9 cellular contexts compared by ENCODE assay signal in the genomic region with DNA sequence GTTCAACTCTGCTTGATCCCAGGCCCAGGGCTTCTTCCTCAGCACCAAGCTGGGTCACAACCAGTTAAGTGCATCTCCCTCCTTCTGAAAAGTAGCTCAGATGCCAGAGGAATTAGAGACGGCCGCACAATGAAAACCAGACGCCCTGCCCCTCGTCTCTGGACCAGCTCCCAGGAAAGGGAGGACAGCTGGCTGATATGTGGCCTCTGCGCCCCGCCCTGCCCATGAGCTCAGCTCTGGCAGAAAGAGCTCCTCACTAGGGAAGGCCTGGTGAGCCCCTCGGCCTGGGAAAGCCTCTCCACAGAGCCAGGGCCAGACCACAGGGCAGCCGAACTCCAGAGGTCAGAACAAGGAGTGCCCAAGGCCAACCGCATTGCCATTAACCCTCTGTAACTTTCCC. TPM values are rescaled to one million over a fixed set of nuclear protein-coding genes. Genes with fewer than 3 reads are reported as not detected.
DNase-seq lines count a peak whose midpoint lies in the region; ATAC-seq and TF ChIP-seq lines count a peak whose summit lies in the region.
"Had no signal": no experiment of that assay in that cellular context is flagged by ENCODE, and none has a peak within 500 bp of the region (broad histone marks: within the 10 kb centered on the region; RNA-seq: fewer than 3 reads in every experiment).

No MANE protein-coding gene starts in this region.

- in situ Hi-C loops in IMR-90 (cut with MboI; ENCODE audit: low sequenced_read_pairs), result no loop called here

- H3K4me1 ChIP-seq in IMR-90 (ENCODE audit: control insufficient read depth, insufficient read depth, low read length) (peaks cover 17% of the 10 kb centered on the region), lower lobe of right lung (peaks cover 51% of the 10 kb centered on the region), suprapubic skin (peaks cover 80% of the 10 kb centered on the region)

- H2BK15ac ChIP-seq in IMR-90 (ENCODE audit: low read depth, low read length), result peak overlapping the region; percentile 65; the same call in 2 of the 3 replicates

- H3K4me3 Mint-ChIP-seq in CD4-positive, alpha-beta T cell, result no peak overlapping the region
- no peak overlapping the region for H3K4me3 Mint-ChIP-seq in stimulated activated naive B cell treated with anti-CD40 and anti-IgM and Interleukin-4, amounts not matched to agents 10 μg/mL and 1 μg/mL and 100 μg/mL, for 72 hours
- H3K4me3 Mint-ChIP-seq: stimulated activated memory B cell treated with anti-CD40 and anti-IgM and Interleukin-4, amounts not matched to agents 10 μg/mL and 1 μg/mL and 100 μg/mL, for 72 hours had no signal

- peak overlapping the region; percentile 58; the same call in 1 of the 2 replicates for H3K23ac ChIP-seq in IMR-90 (ENCODE audit: low read depth, low read length)

- H2AFZ ChIP-seq in IMR-90 (replicated peaks; ENCODE audit: low read length, poor library complexity), result peak overlapping the region; percentile 86

- peak overlapping the region; percentile 49 for H2AK5ac ChIP-seq in IMR-90 (ENCODE audit: low read depth, low read length)

- H3K9me3 ChIP-seq in IMR-90 (ENCODE audit: control insufficient read depth, insufficient read depth, low read length) (no peaks in the 10 kb centered on the region), lower lobe of right lung (no peaks in the 10 kb centered on the region), suprapubic skin (no peaks in the 10 kb centered on the region)
- H3K9me3 ChIP-seq in CD4-positive, alpha-beta T cell (ENCODE audit: control insufficient read depth, low read length), result no peaks in the 10 kb centered on the region

- intact Hi-C loops in IMR-90 (cut with micrococcal nuclease), result no loop called here
- intact Hi-C loops in lower lobe of right lung (cut with DNase I), result no loop called here
- intact Hi-C loops in CD4-positive, alpha-beta T cell (cut with DNase I, micrococcal nuclease), result no loop called here

- no peak overlapping the region; the same call in 1 of the 2 replicates for H3K4me2 ChIP-seq in IMR-90 (ENCODE audit: low read depth, low read length)

- H2BK20ac ChIP-seq in IMR-90 (ENCODE audit: low read depth, low read length), result no peak overlapping the region

- DNase-seq in IMR-90 (peak; percentile 74), dedifferentiated amniotic fluid mesenchymal stem cell (ENCODE audit: extremely low spot score) (peak; percentile 98), lower lobe of right lung (peak; percentile 67), suprapubic skin (ENCODE audit: low spot score in 2 of 2) (peak; percentile 91 to 95), HuH-7 (ENCODE audit: low spot score) (no peak), ecto neural progenitor cell (ENCODE audit: low spot score) (no peak)
- DNase-seq in CD4-positive, alpha-beta T cell, result no peak
- DNase-seq in stimulated activated naive B cell treated with anti-CD40 and anti-IgM and Interleukin-4, amounts not matched to agents 10 μg/mL and 1 μg/mL and 100 μg/mL, for 72 hours, result no peak

- dilution Hi-C loops in IMR-90 (cut with HindIII; ENCODE audit: low sequenced_read_pairs, unreplicated experiment), result no loop called here

- H3K27me3 ChIP-seq in IMR-90 (ENCODE audit: control insufficient read depth, insufficient read depth, low read length), result no peaks in the 10 kb centered on the region
- no peaks in the 10 kb centered on the region for H3K27me3 ChIP-seq in lower lobe of right lung (ENCODE audit: low read depth)
- H3K27me3 ChIP-seq in suprapubic skin, result no peaks in the 10 kb centered on the region
- no peaks in the 10 kb centered on the region for H3K27me3 ChIP-seq in CD4-positive, alpha-beta T cell (ENCODE audit: control insufficient read depth, insufficient read depth, low read length)

- H4K5ac ChIP-seq in IMR-90 (ENCODE audit: low read depth, low read length), result peak overlapping the region; percentile 72

- no peak for TF ChIP-seq EP300 in suprapubic skin (IDR thresholded peaks at IDR 0.05)

- peak; percentile 95 for ATAC-seq in IMR-90 (ENCODE audit: low read depth)
- ATAC-seq in lower lobe of right lung, result peak; percentile 49 to 54
- no peak for ATAC-seq in CD4-positive, alpha-beta T cell (ENCODE audit: poor library complexity)
- no peak for ATAC-seq in stimulated activated naive B cell treated with anti-CD40 and anti-IgM and Interleukin-4, amounts not matched to agents 10 μg/mL and 1 μg/mL and 100 μg/mL, for 72 hours (replicated peaks)
- ATAC-seq: stimulated activated memory B cell treated with anti-CD40 and anti-IgM and Interleukin-4, amounts not matched to agents 10 μg/mL and 1 μg/mL and 100 μg/mL, for 72 hours had no signal

- H3K56ac ChIP-seq in IMR-90 (ENCODE audit: extremely low read depth, insufficient read depth, low read length), result 0 out of 2 replicates have a peak overlapping the region, but pooled peaks have one; percentile 3

- H4K20me1 ChIP-seq in IMR-90 (ENCODE audit: insufficient read depth, low read length), result no peaks in the 10 kb centered on the region

- CTCF ChIA-PET in IMR-90 (lab: Yijun Ruan, JAX), result interaction anchor here (1.0 to 2.2 kb wide), 4 partner anchors 24 to 160 kb away, joined by 3 to 9 read pairs (median 8); no protein-coding TSS in a partner anchor
- CTCF ChIA-PET in CD4-positive, alpha-beta T cell (lab: Charles Lee), result interaction anchor here (0.8 kb wide), 1 partner anchor 9 kb away, joined by 4 read pairs; no protein-coding TSS in a partner anchor

- no peaks in the 10 kb centered on the region for H3K79me1 ChIP-seq in IMR-90 (ENCODE audit: low read depth in 1 of 2, low read length in 2 of 2)

- H3K27me3 Mint-ChIP-seq in CD4-positive, alpha-beta T cell, result no peaks in the 10 kb centered on the region
- H3K27me3 Mint-ChIP-seq in stimulated activated naive B cell treated with anti-CD40 and anti-IgM and Interleukin-4, amounts not matched to agents 10 μg/mL and 1 μg/mL and 100 μg/mL, for 72 hours, result peaks cover 15 to 26% of the 10 kb centered on the region in 2 donors

- peak overlapping the region; percentile 90 for H2AK9ac ChIP-seq in IMR-90 (replicated peaks; ENCODE audit: low read depth, low read length, poor library complexity)

- peak overlapping the region; percentile 6 to 78; a peak in 2 of 4 replicates for H4K8ac ChIP-seq in IMR-90 (ENCODE audit: low read depth in 2 of 2, low read length in 2 of 2)

- H2BK5ac ChIP-seq in IMR-90 (ENCODE audit: low read depth, low read length, poor library complexity, severe bottlenecking), result no peak overlapping the region

- no peak for TF ChIP-seq RAD21 in IMR-90 (IDR thresholded peaks at IDR 0.05; ENCODE audit: low read length)

- no peak overlapping the region for H3K4me3 ChIP-seq in IMR-90 (ENCODE audit: insufficient read depth, low read depth, low read length)
- H3K4me3 ChIP-seq in lower lobe of right lung, result no peak overlapping the region
- H3K4me3 ChIP-seq in suprapubic skin, result peak overlapping the region; percentile 29

- H3K36me3 Mint-ChIP-seq in CD4-positive, alpha-beta T cell (ENCODE audit: low read depth), result no peaks in the 10 kb centered on the region
- no peaks in the 10 kb centered on the region for H3K36me3 Mint-ChIP-seq in stimulated activated naive B cell treated with anti-CD40 and anti-IgM and Interleukin-4, amounts not matched to agents 10 μg/mL and 1 μg/mL and 100 μg/mL, for 72 hours
- H3K36me3 Mint-ChIP-seq: stimulated activated memory B cell treated with anti-CD40 and anti-IgM and Interleukin-4, amounts not matched to agents 10 μg/mL and 1 μg/mL and 100 μg/mL, for 72 hours had no signal

- peak overlapping the region; percentile 69 for H3K4ac ChIP-seq in IMR-90 (ENCODE audit: low read depth, low read length)

- POLR2A ChIA-PET in IMR-90 (lab: Charles Lee; ENCODE audit: unreplicated experiment), result interaction anchor here (0.6 kb wide), 1 partner anchor 173 kb away, joined by 3 read pairs; no protein-coding TSS in a partner anchor
- POLR2A ChIA-PET in CD4-positive, alpha-beta T cell (lab: Charles Lee), result interaction anchor here (0.7 kb wide), 1 partner anchor 191 kb away, joined by 3 read pairs; the partner anchor contains the start of gene TUT1

- no peak for TF ChIP-seq CTCF in IMR-90 (conservative IDR thresholded peaks at IDR 0.05; ENCODE audit: low read depth, low read length)
- TF ChIP-seq CTCF in lower lobe of right lung (IDR thresholded peaks at IDR 0.05), result no peak
- TF ChIP-seq CTCF in suprapubic skin (IDR thresholded peaks at IDR 0.05), result no peak
- no peak for TF ChIP-seq CTCF in CD4-positive, alpha-beta T cell (IDR thresholded peaks at IDR 0.05)

- 17% methylated on average over 3 of the region's 9 CpGs; no CpG with 5 or more reads in 1 of the 2 experiments for WGBS in IMR-90 (ENCODE audit: extremely low coverage in 2 of 2, insufficient read length in 1 of 2), 2 experiments
- WGBS in suprapubic skin, result 28% methylated on average over 4 of the region's 9 CpGs

- TF ChIP-seq POLR2A in IMR-90 (IDR thresholded peaks at IDR 0.05; ENCODE audit: low read depth, low read length) (no peak), suprapubic skin (IDR thresholded peaks at IDR 0.05) (no peak)

- 0 out of 2 replicates have a peak overlapping the region, but pooled peaks have one; percentile 27 for H4K91ac ChIP-seq in IMR-90 (ENCODE audit: insufficient read depth, low read depth, low read length)

- H3K9me1 ChIP-seq in IMR-90 (ENCODE audit: insufficient read depth, low read length), result no peaks in the 10 kb centered on the region

- H3K36me3 ChIP-seq in IMR-90 (ENCODE audit: control insufficient read depth, insufficient read depth, low read length) (no peaks in the 10 kb centered on the region), lower lobe of right lung (no peaks in the 10 kb centered on the region), suprapubic skin (no peaks in the 10 kb centered on the region)

- H3K9ac ChIP-seq in IMR-90 (ENCODE audit: low read depth, low read length), result peak overlapping the region; percentile 11; the same call in 1 of the 2 replicates

- no peak overlapping the region for H3K27ac Mint-ChIP-seq in CD4-positive, alpha-beta T cell
- no peak overlapping the region for H3K27ac Mint-ChIP-seq in stimulated activated naive B cell treated with anti-CD40 and anti-IgM and Interleukin-4, amounts not matched to agents 10 μg/mL and 1 μg/mL and 100 μg/mL, for 72 hours
- H3K27ac Mint-ChIP-seq: stimulated activated memory B cell treated with anti-CD40 and anti-IgM and Interleukin-4, amounts not matched to agents 10 μg/mL and 1 μg/mL and 100 μg/mL, for 72 hours had no signal

- H3K18ac ChIP-seq in IMR-90 (ENCODE audit: low read depth, low read length), result peak overlapping the region; percentile 72; the same call in 1 of the 2 replicates

- H3K9me3 Mint-ChIP-seq in CD4-positive, alpha-beta T cell, result no peaks in the 10 kb centered on the region
- H3K9me3 Mint-ChIP-seq in stimulated activated naive B cell treated with anti-CD40 and anti-IgM and Interleukin-4, amounts not matched to agents 10 μg/mL and 1 μg/mL and 100 μg/mL, for 72 hours, result no peaks in the 10 kb centered on the region
- H3K9me3 Mint-ChIP-seq: stimulated activated memory B cell treated with anti-CD40 and anti-IgM and Interleukin-4, amounts not matched to agents 10 μg/mL and 1 μg/mL and 100 μg/mL, for 72 hours had no signal

- peak overlapping the region; percentile 83 for H2BK120ac ChIP-seq in IMR-90 (ENCODE audit: low read depth, low read length)

- BruUV-seq in IMR-90 (replicated peaks; lab: Mats Ljungman, UMichigan), result no TSS peak

- peak overlapping the region; percentile 28; the same call in 1 of the 2 replicates for H3K27ac ChIP-seq in IMR-90 (ENCODE audit: insufficient read depth, low read length)
- H3K27ac ChIP-seq in lower lobe of right lung, result peak overlapping the region; percentile 67
- peak overlapping the region; percentile 83 for H3K27ac ChIP-seq in suprapubic skin
- no peak overlapping the region for H3K27ac ChIP-seq in CD4-positive, alpha-beta T cell (ENCODE audit: low read depth, low read length)

- peaks cover 29% of the 10 kb centered on the region for H3K4me1 Mint-ChIP-seq in CD4-positive, alpha-beta T cell (ENCODE audit: low read depth)
- H3K4me1 Mint-ChIP-seq in stimulated activated naive B cell treated with anti-CD40 and anti-IgM and Interleukin-4, amounts not matched to agents 10 μg/mL and 1 μg/mL and 100 μg/mL, for 72 hours, result peaks cover 10 to 13% of the 10 kb centered on the region in 2 donors

- peak overlapping the region; percentile 61; the same call in 1 of the 2 replicates for H3K14ac ChIP-seq in IMR-90 (replicated peaks; ENCODE audit: low read depth, low read length)

RNA-seq across cellular contexts. Expression of gene SCGB1A1, which starts 18.1 kb away (rescaled TPM):
- not detected in 2 replicates for total RNA-seq in IMR-90 (2012; rRNA removed)
- not detected in 2 replicates for polyA plus RNA-seq in IMR-90 (2012; rRNA removed)
- polyA plus RNA-seq in IMR-90 (2012; cell fraction: cytosol; rRNA removed), result not detected in 2 replicates
- not detected in 2 replicates for polyA plus RNA-seq in IMR-90 (2012; cell fraction: nucleus; rRNA removed; ENCODE audit: low replicate concordance)
- 3,364 TPM for total RNA-seq in lower lobe of right lung
- not detected for total RNA-seq in suprapubic skin
- total RNA-seq in CD4-positive, alpha-beta T cell, result not detected

Comparison
In these comparisons a context has a peak if more than half of its experiments do, and no peak if none do; other contexts are left out.
1. ATAC-seq: peak in IMR-90 (single experiment) and lower lobe of right lung (2 of 2); none in CD4-positive, alpha-beta T cell (single experiment) and stimulated activated naive B cell treated with anti-CD40 and anti-IgM and Interleukin-4, amounts not matched to agents 10 μg/mL and 1 μg/mL and 100 μg/mL, for 72 hours (0 of 2).
2. DNase-seq: peak in IMR-90 (single experiment), dedifferentiated amniotic fluid mesenchymal stem cell (single experiment), lower lobe of right lung (single experiment) and suprapubic skin (2 of 2); none in CD4-positive, alpha-beta T cell (0 of 10), HuH-7 (single experiment), ecto neural progenitor cell (single experiment) and stimulated activated naive B cell treated with anti-CD40 and anti-IgM and Interleukin-4, amounts not matched to agents 10 μg/mL and 1 μg/mL and 100 μg/mL, for 72 hours (single experiment).
3. RNA of gene SCGB1A1, which starts 18.1 kb away (total RNA-seq): 3,364 TPM in lower lobe of right lung (single experiment); not detected in IMR-90, not detected in suprapubic skin and not detected in CD4-positive, alpha-beta T cell; every median in the first group is over 1,000 times any median in the second.